In genomic region chr20:8876381-8876780, GRCh38 we compare ENCODE assay signal across 25 cellular contexts.
"Had no signal": no experiment of that assay in that cellular context is flagged by ENCODE, and none has a peak within 500 bp of the region (broad histone marks: within the 10 kb centered on the region; RNA-seq: fewer than 3 reads in every experiment).

No MANE protein-coding gene starts in this region.

- H3K4me3 Mint-ChIP-seq: activated CD4-positive, alpha-beta memory T cell treated with anti-CD3 and anti-CD28 coated beads, Interleukin-2, amount 10 ng/mL, durations not matched to agents 7 days and 5 days; activated CD4-positive, alpha-beta T cell treated with anti-CD3 and anti-CD28 coated beads for 36 hours; activated naive CD4-positive, alpha-beta T cell treated with anti-CD3 and anti-CD28 coated beads for 36 hours; activated naive CD8-positive, alpha-beta T cell; activated T-helper 17 cell treated with anti-CD3 and anti-CD28 coated beads, Interleukin-2, amount 50 U/mL, for 72 hours; brain; central memory CD8-positive, alpha-beta T cell; T-helper 17 cell had no signal

- H3K27ac Mint-ChIP-seq: activated CD4-positive, alpha-beta memory T cell treated with anti-CD3 and anti-CD28 coated beads, Interleukin-2, amount 10 ng/mL, durations not matched to agents 7 days and 5 days; activated CD4-positive, alpha-beta T cell treated with anti-CD3 and anti-CD28 coated beads for 36 hours; activated naive CD4-positive, alpha-beta T cell treated with anti-CD3 and anti-CD28 coated beads for 36 hours; activated naive CD8-positive, alpha-beta T cell; activated T-helper 17 cell treated with anti-CD3 and anti-CD28 coated beads, Interleukin-2, amount 50 U/mL, for 72 hours; T-helper 17 cell had no signal

- H3K27me3 Mint-ChIP-seq: activated CD4-positive, alpha-beta memory T cell treated with anti-CD3 and anti-CD28 coated beads, Interleukin-2, amount 10 ng/mL, durations not matched to agents 7 days and 5 days; activated CD4-positive, alpha-beta T cell treated with anti-CD3 and anti-CD28 coated beads for 36 hours; activated naive CD8-positive, alpha-beta T cell; activated T-helper 17 cell treated with anti-CD3 and anti-CD28 coated beads, Interleukin-2, amount 50 U/mL, for 72 hours; central memory CD8-positive, alpha-beta T cell; T-helper 17 cell had no signal

- ATAC-seq: activated CD4-positive, alpha-beta T cell treated with anti-CD3 and anti-CD28 coated beads for 36 hours; activated T-helper 17 cell treated with anti-CD3 and anti-CD28 coated beads, Interleukin-2, amount 50 U/mL, for 72 hours; T-helper 17 cell had no signal

- H3K4me1 Mint-ChIP-seq: activated CD4-positive, alpha-beta memory T cell treated with anti-CD3 and anti-CD28 coated beads, Interleukin-2, amount 10 ng/mL, durations not matched to agents 7 days and 5 days; activated CD4-positive, alpha-beta T cell treated with anti-CD3 and anti-CD28 coated beads for 36 hours; activated T-helper 17 cell treated with anti-CD3 and anti-CD28 coated beads, Interleukin-2, amount 50 U/mL, for 72 hours; central memory CD8-positive, alpha-beta T cell; T-helper 17 cell had no signal

- H3K9me3 Mint-ChIP-seq: activated naive CD4-positive, alpha-beta T cell treated with anti-CD3 and anti-CD28 coated beads for 36 hours; brain; central memory CD8-positive, alpha-beta T cell had no signal

- DNase-seq: activated CD4-positive, alpha-beta memory T cell treated with anti-CD3 and anti-CD28 coated beads, Interleukin-2, amount 10 ng/mL, durations not matched to agents 7 days and 5 days; activated CD4-positive, alpha-beta T cell treated with anti-CD3 and anti-CD28 coated beads for 36 hours; activated CD4-positive, alpha-beta T cell treated with anti-CD3 and anti-CD28 coated beads, Interleukin-2, amount 50 U/mL, for 1 hour; activated CD4-positive, CD25-positive, alpha-beta regulatory T cell; activated gamma-delta T cell; activated naive CD4-positive, alpha-beta T cell treated with anti-CD3 and anti-CD28 coated beads for 36 hours; activated T-cell treated with anti-CD3 and anti-CD28 coated beads for 4 hours; activated T-cell treated with anti-CD3 and anti-CD28 coated beads, Interleukin-2, amount 50 U/mL, for 48 hours; amygdala; Karpas-422; NCI-H1048; NCI-H146; NCI-H187 treated with DMSO at 0.1 percent for 48 hours; NCI-H2171; NCI-H2227 treated with DMSO at 0.1 percent for 48 hours; NCI-H446 treated with DMSO at 0.1 percent for 48 hours; NCI-H524 treated with DMSO at 0.1 percent for 48 hours; NCI-H82; SIG-M5; T-helper 17 cell; T-helper 9 cell had no signal
